Comparison of ENCODE assay signal across 30 cellular contexts in genomic region chr1:16126738-16127515, GRCh38. TPM values are rescaled to one million over a fixed set of nuclear protein-coding genes. Genes with fewer than 3 reads are reported as not detected.
DNase-seq lines count a peak whose midpoint lies in the region; ATAC-seq and TF ChIP-seq lines count a peak whose summit lies in the region.
"Had no signal": no experiment of that assay in that cellular context is flagged by ENCODE, and none has a peak within 500 bp of the region (broad histone marks: within the 10 kb centered on the region; RNA-seq: fewer than 3 reads in every experiment).

No MANE protein-coding gene starts in this region.

- H3K9ac ChIP-seq in BLaER1 (no peak overlapping the region), IMR-90 (ENCODE audit: low read depth, low read length) (no peak overlapping the region), skeletal muscle tissue (ENCODE audit: low read depth in 1 of 3, low read length in 3 of 3) (no peak overlapping the region)
- H3K9ac ChIP-seq: GM23248, SK-N-SH had no signal

- no peak overlapping the region for H2BK5ac ChIP-seq in IMR-90 (ENCODE audit: low read depth, low read length, poor library complexity, severe bottlenecking)

- H3K56ac ChIP-seq in IMR-90 (ENCODE audit: extremely low read depth, insufficient read depth, low read length) = no peak overlapping the region

- H3K36me3 ChIP-seq in BLaER1 (no peaks in the 10 kb centered on the region), IMR-90 (ENCODE audit: control insufficient read depth, insufficient read depth, low read length) (peaks cover 75% of the 10 kb centered on the region), skeletal muscle tissue (ENCODE audit: control insufficient read depth in 3 of 3, insufficient read depth in 3 of 3, low read length in 3 of 3) (peaks cover 6 to 22% (median 8%) of the 10 kb centered on the region in 3 donors)

- in situ Hi-C loops in IMR-90 (cut with MboI; ENCODE audit: low sequenced_read_pairs) = no loop called here

- DNase-seq in IMR-90 = no peak
- DNase-seq in epithelial cell of prostate (ENCODE audit: low read depth, low spot score) = no peak
- no peak for DNase-seq in NCI-H524 treated with DMSO at 0.1 percent for 48 hours (lab: John Stamatoyannopoulos, UW)
- DNase-seq in NCI-H1417 (lab: John Stamatoyannopoulos, UW) = no peak
- no peak for DNase-seq in amygdala (lab: John Stamatoyannopoulos, UW)
- DNase-seq: activated CD4-positive, alpha-beta memory T cell treated with anti-CD3 and anti-CD28 coated beads, Interleukin-2, amount 10 ng/mL, durations not matched to agents 7 days and 5 days; activated CD4-positive, alpha-beta T cell treated with anti-CD3 and anti-CD28 coated beads for 1 hour; anterior cingulate cortex; cortex of kidney; DND-41; GM23248; hypothalamus; immature natural killer cell; naive B cell; NCI-H1105 treated with DMSO at 0.1 percent for 48 hours; NCI-H2029; NCI-H526 treated with DMSO at 0.1 percent for 48 hours; occipital lobe; SK-N-SH; stimulated activated CD4-positive, alpha-beta T cell treated with anti-CD3 and anti-CD28 coated beads, Interleukin-2, amount 100 ng/mL, for 24 hours; T-helper 17 cell; trophoblast cell had no signal

- H3K4me3 ChIP-seq in BLaER1 (no peak overlapping the region), IMR-90 (ENCODE audit: insufficient read depth, low read depth, low read length) (no peak overlapping the region), skeletal muscle tissue (ENCODE audit: low read length in 3 of 3) (no peak overlapping the region)
- H3K4me3 ChIP-seq: cardiac muscle cell, gastroesophageal sphincter, GM23248, smooth muscle cell had no signal

- peaks cover 11% of the 10 kb centered on the region for H3K9me1 ChIP-seq in IMR-90 (ENCODE audit: insufficient read depth, low read length)

- intact Hi-C loops in IMR-90 (cut with micrococcal nuclease) = no loop called here

- no peak overlapping the region for H3K14ac ChIP-seq in IMR-90 (replicated peaks; ENCODE audit: low read depth, low read length)

- no peak overlapping the region for H3K23ac ChIP-seq in IMR-90 (ENCODE audit: low read depth, low read length)

- H4K91ac ChIP-seq in IMR-90 (ENCODE audit: insufficient read depth, low read depth, low read length) = no peak overlapping the region

- no peak overlapping the region for H2BK15ac ChIP-seq in IMR-90 (ENCODE audit: low read depth, low read length)

- dilution Hi-C loops in IMR-90 (cut with HindIII; ENCODE audit: low sequenced_read_pairs, unreplicated experiment) = no loop called here

- no TSS peak for BruUV-seq in IMR-90 (replicated peaks; lab: Mats Ljungman, UMichigan)

- no peak overlapping the region for H4K8ac ChIP-seq in IMR-90 (ENCODE audit: low read depth in 2 of 2, low read length in 2 of 2)

- H3K4me2 ChIP-seq in BLaER1 = peak overlapping the region; percentile 31
- no peak overlapping the region for H3K4me2 ChIP-seq in IMR-90 (ENCODE audit: low read depth, low read length)
- H3K4me2 ChIP-seq: SK-N-SH, smooth muscle cell had no signal

- no peak overlapping the region for H2AK9ac ChIP-seq in IMR-90 (replicated peaks; ENCODE audit: low read depth, low read length, poor library complexity)

- 87% methylated on average over 7 of the region's 13 CpGs; no CpG with 5 or more reads in 1 of the 2 experiments for WGBS in IMR-90 (ENCODE audit: extremely low coverage in 2 of 2, insufficient read length in 1 of 2), 2 experiments

- H3K27ac ChIP-seq in BLaER1 (no peak overlapping the region), IMR-90 (ENCODE audit: insufficient read depth, low read length) (no peak overlapping the region), epithelial cell of prostate (peak overlapping the region; percentile 23), skeletal muscle tissue (ENCODE audit: low read depth, low read length) (peak overlapping the region; percentile 60)
- H3K27ac ChIP-seq: cardiac muscle cell, GM23248 had no signal

- peaks cover 90% of the 10 kb centered on the region for H3K27me3 ChIP-seq in BLaER1
- no peaks in the 10 kb centered on the region for H3K27me3 ChIP-seq in IMR-90 (ENCODE audit: control insufficient read depth, insufficient read depth, low read length)
- no peaks in the 10 kb centered on the region for H3K27me3 ChIP-seq in skeletal muscle tissue (ENCODE audit: control insufficient read depth in 3 of 3, insufficient read depth in 3 of 3, low read length in 3 of 3)
- H3K27me3 ChIP-seq: cardiac muscle cell, gastroesophageal sphincter had no signal

- H3K18ac ChIP-seq in IMR-90 (ENCODE audit: low read depth, low read length) = no peak overlapping the region

- CTCF ChIA-PET in IMR-90 (lab: Yijun Ruan, JAX) = interaction anchor here (0.8 kb wide), 1 partner anchor 44 kb away, joined by 4 read pairs; no protein-coding TSS in a partner anchor

- TF ChIP-seq POLR2A in IMR-90 (IDR thresholded peaks at IDR 0.05; ENCODE audit: low read depth, low read length) = no peak

- H4K5ac ChIP-seq in IMR-90 (ENCODE audit: low read depth, low read length) = no peak overlapping the region

- H2BK20ac ChIP-seq in IMR-90 (ENCODE audit: low read depth, low read length) = no peak overlapping the region

- H3K9me3 ChIP-seq in BLaER1 (no peaks in the 10 kb centered on the region), IMR-90 (ENCODE audit: control insufficient read depth, insufficient read depth, low read length) (no peaks in the 10 kb centered on the region), skeletal muscle tissue (ENCODE audit: control insufficient read depth in 3 of 3, low read length in 3 of 3) (no peaks in the 10 kb centered on the region)
- H3K9me3 ChIP-seq: gastroesophageal sphincter, SK-N-SH had no signal

- TF ChIP-seq CTCF in IMR-90 (conservative IDR thresholded peaks at IDR 0.05; ENCODE audit: low read depth, low read length) = no peak

- peaks cover 12 to 78% of the 10 kb centered on the region in 2 experiments for H3K79me1 ChIP-seq in IMR-90 (ENCODE audit: low read depth in 1 of 2, low read length in 2 of 2)

- TF ChIP-seq RAD21 in IMR-90 (IDR thresholded peaks at IDR 0.05; ENCODE audit: low read length) = no peak

- peaks cover 39% of the 10 kb centered on the region for H3K4me1 ChIP-seq in BLaER1
- peaks cover 12% of the 10 kb centered on the region for H3K4me1 ChIP-seq in IMR-90 (ENCODE audit: control insufficient read depth, insufficient read depth, low read length)
- H3K4me1 ChIP-seq in skeletal muscle tissue (ENCODE audit: control insufficient read depth in 3 of 3, insufficient read depth in 3 of 3, low read length in 3 of 3) = peaks cover 4 to 14% (median 6%) of the 10 kb centered on the region in 3 donors

- peak overlapping the region; percentile 23 for H2AFZ ChIP-seq in IMR-90 (replicated peaks; ENCODE audit: low read length, poor library complexity)
- H2AFZ ChIP-seq: GM23248 had no signal

- H3K4ac ChIP-seq in IMR-90 (ENCODE audit: low read depth, low read length) = no peak overlapping the region

- no peak overlapping the region for H2BK120ac ChIP-seq in IMR-90 (ENCODE audit: low read depth, low read length)

- no peak for ATAC-seq in IMR-90 (ENCODE audit: low read depth)
- ATAC-seq: activated naive CD4-positive, alpha-beta T cell treated with anti-CD3 and anti-CD28 coated beads, Interleukin-2, amount 50 U/mL, for 72 hours; T-helper 17 cell had no signal

- POLR2A ChIA-PET in IMR-90 (lab: Charles Lee; ENCODE audit: unreplicated experiment) = no interaction called here

- no peak overlapping the region for H2AK5ac ChIP-seq in IMR-90 (ENCODE audit: low read depth, low read length)

- H4K20me1 ChIP-seq in BLaER1 (peaks cover 67% of the 10 kb centered on the region; the same call in 1 of the 2 replicates), IMR-90 (ENCODE audit: insufficient read depth, low read length) (peaks cover 61% of the 10 kb centered on the region)

TF ChIP-seq in IMR-90, 13 proteins besides CTCF, POLR2A, EP300 and RAD21:
- no peak for TF ChIP-seq RFX5 (IDR thresholded peaks at IDR 0.05; ENCODE audit: low read depth, low read length)
- TF ChIP-seq MXI1 (IDR thresholded peaks at IDR 0.05; ENCODE audit: borderline replicate concordance, low read depth, low read length) = no peak
- TF ChIP-seq MAFK (IDR thresholded peaks at IDR 0.05; ENCODE audit: low read depth, low read length) = no peak
- no peak for TF ChIP-seq MAZ (IDR thresholded peaks at IDR 0.05; ENCODE audit: borderline replicate concordance, low read depth, low read length)
- TF ChIP-seq, protein P1, sequence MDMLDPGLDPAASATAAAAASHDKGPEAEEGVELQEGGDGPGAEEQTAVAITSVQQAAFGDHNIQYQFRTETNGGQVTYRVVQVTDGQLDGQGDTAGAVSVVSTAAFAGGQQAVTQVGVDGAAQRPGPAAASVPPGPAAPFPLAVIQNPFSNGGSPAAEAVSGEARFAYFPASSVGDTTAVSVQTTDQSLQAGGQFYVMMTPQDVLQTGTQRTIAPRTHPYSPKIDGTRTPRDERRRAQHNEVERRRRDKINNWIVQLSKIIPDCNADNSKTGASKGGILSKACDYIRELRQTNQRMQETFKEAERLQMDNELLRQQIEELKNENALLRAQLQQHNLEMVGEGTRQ (IDR thresholded peaks at IDR 0.05; ENCODE audit: low read depth, low read length) = no peak
- no peak for TF ChIP-seq CHD1 (IDR thresholded peaks at IDR 0.05; ENCODE audit: low read depth, low read length)
- no peak for TF ChIP-seq SMC3 (IDR thresholded peaks at IDR 0.05; ENCODE audit: low read depth, low read length)
- no peak for TF ChIP-seq FOS (IDR thresholded peaks at IDR 0.05; ENCODE audit: low read depth, low read length)

RNA-seq across cellular contexts. Expression of gene EPHA2, which starts 28.9 kb away (rescaled TPM):
- total RNA-seq in IMR-90 (2012; rRNA removed) (22.5 and 24.0 TPM in 2 replicates), skeletal muscle tissue (5.2 TPM)
- 72.6 and 82.5 TPM in 2 replicates for polyA plus RNA-seq in IMR-90 (2012; rRNA removed)
- 65.8 and 89.5 TPM in 2 replicates for polyA plus RNA-seq in IMR-90 (2012; cell fraction: cytosol; rRNA removed)
- 96.5 and 215 TPM in 2 replicates for polyA plus RNA-seq in IMR-90 (2012; cell fraction: nucleus; rRNA removed; ENCODE audit: low replicate concordance)
- total RNA-seq: activated CD4-positive, alpha-beta memory T cell treated with anti-CD3 and anti-CD28 coated beads, Interleukin-2, amount 10 ng/mL, durations not matched to agents 7 days and 5 days; T-helper 17 cell had no signal
- polyA plus RNA-seq: immature natural killer cell had no signal

RNA-seq across cellular contexts. Expression of gene FAM131C, which starts 53.5 kb away (rescaled TPM):
- total RNA-seq in IMR-90 (2012; rRNA removed) (0.18 and 0.28 TPM in 2 replicates), skeletal muscle tissue (not detected)
- polyA plus RNA-seq in IMR-90 (2012; rRNA removed) = 0.56 and 1.0 TPM in 2 replicates
- polyA plus RNA-seq in IMR-90 (2012; cell fraction: cytosol; rRNA removed) = 0.57 and 1.4 TPM in 2 replicates
- polyA plus RNA-seq in IMR-90 (2012; cell fraction: nucleus; rRNA removed; ENCODE audit: low replicate concordance) = 0.32 and 0.89 TPM in 2 replicates
- total RNA-seq: gastroesophageal sphincter, liver, RPMI7951, T-helper 17 cell had no signal
- polyA plus RNA-seq: immature natural killer cell had no signal

Comparison
In these comparisons a context has a peak if more than half of its experiments do, and no peak if none do; other contexts are left out.
1. H3K27ac ChIP-seq: peak in epithelial cell of prostate (single experiment) and skeletal muscle tissue (single experiment); none in BLaER1 (single experiment) and IMR-90 (single experiment).